1 cellular context compared by ENCODE assay signal in the genomic region with DNA sequence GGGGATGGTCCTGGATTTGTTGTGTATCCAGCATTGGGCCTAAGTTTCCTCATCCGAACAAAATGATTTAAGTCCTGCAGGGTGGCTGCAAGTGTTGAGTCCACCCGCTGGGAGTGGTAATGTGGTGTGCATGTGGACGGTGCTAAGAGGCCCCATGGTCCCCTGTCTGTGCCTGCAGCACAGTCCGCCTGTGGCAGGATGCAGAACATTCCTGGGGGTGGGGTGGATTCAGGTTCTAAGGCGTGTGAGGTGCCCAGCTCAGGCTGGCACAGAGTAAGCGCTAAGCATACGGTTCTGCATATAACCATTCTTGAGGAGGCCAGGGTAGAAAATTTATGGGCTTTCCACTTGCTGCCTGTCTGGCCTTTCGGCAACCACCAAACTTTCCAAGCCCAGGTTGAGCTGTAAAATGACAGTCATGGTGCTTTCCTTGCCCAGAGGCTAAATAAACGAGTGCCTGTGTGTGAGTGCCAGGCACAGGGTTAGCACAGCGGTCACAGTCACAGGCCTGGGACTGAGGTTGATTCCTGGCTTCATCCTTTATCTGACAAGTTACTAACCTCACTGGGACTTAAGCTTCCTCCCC.
TF ChIP-seq lines count a peak whose summit lies in the region.

No MANE protein-coding gene starts in this region.

TF ChIP-seq in WTC11, 78 proteins besides CTCF, POLR2A, EP300 and RAD21 (continued from another document):
- TF ChIP-seq, protein P1, sequence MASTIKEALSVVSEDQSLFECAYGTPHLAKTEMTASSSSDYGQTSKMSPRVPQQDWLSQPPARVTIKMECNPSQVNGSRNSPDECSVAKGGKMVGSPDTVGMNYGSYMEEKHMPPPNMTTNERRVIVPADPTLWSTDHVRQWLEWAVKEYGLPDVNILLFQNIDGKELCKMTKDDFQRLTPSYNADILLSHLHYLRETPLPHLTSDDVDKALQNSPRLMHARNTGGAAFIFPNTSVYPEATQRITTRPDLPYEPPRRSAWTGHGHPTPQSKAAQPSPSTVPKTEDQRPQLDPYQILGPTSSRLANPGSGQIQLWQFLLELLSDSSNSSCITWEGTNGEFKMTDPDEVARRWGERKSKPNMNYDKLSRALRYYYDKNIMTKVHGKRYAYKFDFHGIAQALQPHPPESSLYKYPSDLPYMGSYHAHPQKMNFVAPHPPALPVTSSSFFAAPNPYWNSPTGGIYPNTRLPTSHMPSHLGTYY (CRISPR knock-in tag; IDR thresholded peaks at IDR 0.05): no peak
- no peak for TF ChIP-seq NFE2L1 (CRISPR knock-in tag; IDR thresholded peaks at IDR 0.05)
- TF ChIP-seq, protein P2, sequence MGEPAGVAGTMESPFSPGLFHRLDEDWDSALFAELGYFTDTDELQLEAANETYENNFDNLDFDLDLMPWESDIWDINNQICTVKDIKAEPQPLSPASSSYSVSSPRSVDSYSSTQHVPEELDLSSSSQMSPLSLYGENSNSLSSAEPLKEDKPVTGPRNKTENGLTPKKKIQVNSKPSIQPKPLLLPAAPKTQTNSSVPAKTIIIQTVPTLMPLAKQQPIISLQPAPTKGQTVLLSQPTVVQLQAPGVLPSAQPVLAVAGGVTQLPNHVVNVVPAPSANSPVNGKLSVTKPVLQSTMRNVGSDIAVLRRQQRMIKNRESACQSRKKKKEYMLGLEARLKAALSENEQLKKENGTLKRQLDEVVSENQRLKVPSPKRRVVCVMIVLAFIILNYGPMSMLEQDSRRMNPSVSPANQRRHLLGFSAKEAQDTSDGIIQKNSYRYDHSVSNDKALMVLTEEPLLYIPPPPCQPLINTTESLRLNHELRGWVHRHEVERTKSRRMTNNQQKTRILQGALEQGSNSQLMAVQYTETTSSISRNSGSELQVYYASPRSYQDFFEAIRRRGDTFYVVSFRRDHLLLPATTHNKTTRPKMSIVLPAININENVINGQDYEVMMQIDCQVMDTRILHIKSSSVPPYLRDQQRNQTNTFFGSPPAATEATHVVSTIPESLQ (CRISPR knock-in tag; IDR thresholded peaks at IDR 0.05): no peak
